16 cellular contexts compared by ENCODE assay signal in the genomic region with DNA sequence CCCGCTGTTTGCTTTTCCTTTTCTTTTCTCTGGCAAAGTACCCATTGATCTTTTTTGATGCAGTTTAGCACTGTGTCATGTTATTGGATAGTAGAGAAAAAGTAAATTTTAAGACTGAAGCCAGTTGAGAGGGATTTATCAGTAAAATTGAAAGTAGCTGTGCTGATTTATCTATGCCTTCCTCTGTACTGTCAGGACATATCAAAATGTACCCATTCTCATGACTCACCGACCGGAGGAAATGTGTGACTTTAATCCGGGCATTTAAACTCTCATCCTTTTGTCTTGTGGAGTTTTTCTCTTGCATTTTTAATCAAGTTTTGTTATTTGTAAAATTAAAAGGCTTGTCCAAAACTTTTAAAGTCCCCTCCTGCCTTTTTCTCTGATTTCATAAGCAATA.
A peak's percentile ranks its signal among the peaks of the same experiment; 100 is the strongest.
DNase-seq lines count a peak whose midpoint lies in the region; ATAC-seq and TF ChIP-seq lines count a peak whose summit lies in the region.
"Had no signal": no experiment of that assay in that cellular context is flagged by ENCODE, and none has a peak within 500 bp of the region (broad histone marks: within the 10 kb centered on the region; RNA-seq: fewer than 3 reads in every experiment).

No MANE protein-coding gene starts in this region.

- TF ChIP-seq POLR2A in right lobe of liver (IDR thresholded peaks at IDR 0.05) = no peak

- H3K27me3 ChIP-seq in CD8-positive, alpha-beta memory T cell (ENCODE audit: insufficient read depth, low read length, poor library complexity, severe bottlenecking) = no peaks in the 10 kb centered on the region
- H3K27me3 ChIP-seq in HUES48 (ENCODE audit: control insufficient read depth, insufficient read depth, low read length) = no peaks in the 10 kb centered on the region
- H3K27me3 ChIP-seq in smooth muscle cell (ENCODE audit: low read depth) = no peaks in the 10 kb centered on the region
- no peaks in the 10 kb centered on the region for H3K27me3 ChIP-seq in right lobe of liver
- H3K27me3 ChIP-seq: BE2C, breast epithelium, ovary had no signal

- H3K27ac ChIP-seq in CD8-positive, alpha-beta memory T cell (ENCODE audit: low read depth, low read length) = no peak overlapping the region
- peak overlapping the region; percentile 90 for H3K27ac ChIP-seq in HUES48 (ENCODE audit: low read depth, low read length)
- peak overlapping the region; percentile 77 for H3K27ac ChIP-seq in smooth muscle cell (ENCODE audit: low read depth)
- no peak overlapping the region for H3K27ac ChIP-seq in right lobe of liver

- 95% methylated on average over 4 of the region's 4 CpGs for WGBS in smooth muscle cell (ENCODE audit: low lambda C conversion rate)
- 61% methylated on average over 4 of the region's 4 CpGs for WGBS in right lobe of liver (ENCODE audit: insufficient coverage, low coverage, low lambda C conversion rate, missing lambda C conversion rate)

- H2AFZ ChIP-seq in smooth muscle cell (ENCODE audit: low read depth) = no peak overlapping the region

- H3K27me3 Mint-ChIP-seq in CD8-positive, alpha-beta memory T cell = no peaks in the 10 kb centered on the region
- H3K27me3 Mint-ChIP-seq in central memory CD8-positive, alpha-beta T cell = no peaks in the 10 kb centered on the region
- H3K27me3 Mint-ChIP-seq: activated naive CD8-positive, alpha-beta T cell treated with anti-CD3 and anti-CD28 coated beads for 36 hours; dendritic cell treated with granulocyte-macrophage colony-stimulating factor and Interleukin-4, amounts not matched to agents 40 ng/mL and 50 ng/mL, for 4 days had no signal

- peaks cover 24 to 29% (median 28%) of the 10 kb centered on the region in 3 donors for H3K4me1 Mint-ChIP-seq in CD8-positive, alpha-beta memory T cell
- H3K4me1 Mint-ChIP-seq in central memory CD8-positive, alpha-beta T cell = peaks cover 11% of the 10 kb centered on the region

- peaks cover 10% of the 10 kb centered on the region for H3F3A ChIP-seq in smooth muscle cell (ENCODE audit: low read depth)

- no peaks in the 10 kb centered on the region for H3K36me3 Mint-ChIP-seq in CD8-positive, alpha-beta memory T cell
- H3K36me3 Mint-ChIP-seq in central memory CD8-positive, alpha-beta T cell (ENCODE audit: insufficient read depth) = no peaks in the 10 kb centered on the region
- H3K36me3 Mint-ChIP-seq: activated naive CD8-positive, alpha-beta T cell treated with anti-CD3 and anti-CD28 coated beads for 36 hours had no signal

- no peak for ATAC-seq in central memory CD8-positive, alpha-beta T cell (replicated peaks; ENCODE audit: extremely low read depth, poor library complexity, severe bottlenecking)
- ATAC-seq in right lobe of liver = no peak

- H3K4me2 ChIP-seq in smooth muscle cell = no peak overlapping the region

- no peak for TF ChIP-seq CTCF in smooth muscle cell (IDR thresholded peaks at IDR 0.05; ENCODE audit: borderline replicate concordance, insufficient read depth, poor library complexity, severe bottlenecking)
- no peak for TF ChIP-seq CTCF in right lobe of liver (IDR thresholded peaks at IDR 0.05)

- no peak overlapping the region for H3K9ac ChIP-seq in HUES48 (ENCODE audit: low read depth, low read length)
- no peak overlapping the region for H3K9ac ChIP-seq in smooth muscle cell (ENCODE audit: low read depth)

- H3K79me2 ChIP-seq in smooth muscle cell (ENCODE audit: low read depth) = no peaks in the 10 kb centered on the region

- H4K20me1 ChIP-seq in smooth muscle cell (ENCODE audit: low read depth) = no peaks in the 10 kb centered on the region

- POLR2A ChIA-PET in CD8-positive, alpha-beta memory T cell (lab: Charles Lee) = no interaction called here

- CTCF ChIA-PET in CD8-positive, alpha-beta memory T cell (lab: Charles Lee) = no interaction called here

- intact Hi-C loops in right lobe of liver (cut with DNase I) = no loop called here

- no peaks in the 10 kb centered on the region for H3K9me3 ChIP-seq in CD8-positive, alpha-beta memory T cell (ENCODE audit: low read length)
- no peaks in the 10 kb centered on the region for H3K9me3 ChIP-seq in HUES48 (ENCODE audit: control insufficient read depth, insufficient read depth, low read length)
- no peaks in the 10 kb centered on the region for H3K9me3 ChIP-seq in smooth muscle cell (replicated peaks; ENCODE audit: low read depth)
- H3K9me3 ChIP-seq in right lobe of liver = no peaks in the 10 kb centered on the region
- H3K9me3 ChIP-seq: BE2C, breast epithelium, ovary had no signal

- H3K4me1 ChIP-seq in CD8-positive, alpha-beta memory T cell (ENCODE audit: insufficient read depth, low read length) = no peaks in the 10 kb centered on the region
- peaks cover 43% of the 10 kb centered on the region for H3K4me1 ChIP-seq in HUES48 (ENCODE audit: control insufficient read depth, insufficient read depth, low read length)
- H3K4me1 ChIP-seq in smooth muscle cell (ENCODE audit: low read depth) = peaks cover 6% of the 10 kb centered on the region
- no peaks in the 10 kb centered on the region for H3K4me1 ChIP-seq in right lobe of liver
- H3K4me1 ChIP-seq: breast epithelium had no signal

- H3K27ac Mint-ChIP-seq in CD8-positive, alpha-beta memory T cell = peak overlapping the region in 1 of 8 donors; percentile 30
- no peak overlapping the region for H3K27ac Mint-ChIP-seq in central memory CD8-positive, alpha-beta T cell (ENCODE audit: low read depth)
- H3K27ac Mint-ChIP-seq: activated naive CD8-positive, alpha-beta T cell treated with anti-CD3 and anti-CD28 coated beads for 36 hours; dendritic cell treated with granulocyte-macrophage colony-stimulating factor and Interleukin-4, amounts not matched to agents 40 ng/mL and 50 ng/mL, for 4 days had no signal

- no peaks in the 10 kb centered on the region for H3K36me3 ChIP-seq in CD8-positive, alpha-beta memory T cell (ENCODE audit: insufficient read depth, low read length)
- H3K36me3 ChIP-seq in HUES48 (ENCODE audit: control insufficient read depth, insufficient read depth, low read length) (no peaks in the 10 kb centered on the region), smooth muscle cell (ENCODE audit: low read depth) (no peaks in the 10 kb centered on the region), right lobe of liver (no peaks in the 10 kb centered on the region)
- H3K36me3 ChIP-seq: BE2C, breast epithelium, ovary had no signal

- peak overlapping the region in 6 of 7 donors; percentile 17 to 65 (median 46) for H3K4me3 Mint-ChIP-seq in CD8-positive, alpha-beta memory T cell
- peak overlapping the region; percentile 11 for H3K4me3 Mint-ChIP-seq in central memory CD8-positive, alpha-beta T cell
- H3K4me3 Mint-ChIP-seq: activated naive CD8-positive, alpha-beta T cell treated with anti-CD3 and anti-CD28 coated beads for 36 hours; dendritic cell treated with granulocyte-macrophage colony-stimulating factor and Interleukin-4, amounts not matched to agents 40 ng/mL and 50 ng/mL, for 4 days had no signal

- no peak for DNase-seq in CD8-positive, alpha-beta memory T cell
- DNase-seq in central memory CD8-positive, alpha-beta T cell (ENCODE audit: low spot score in 2 of 2) = no peak
- DNase-seq in smooth muscle cell (lab: John Stamatoyannopoulos, UW; ENCODE audit: unreplicated experiment) = no peak
- DNase-seq in medulla oblongata (ENCODE audit: extremely low spot score) = no peak
- no peak for DNase-seq in right lobe of liver
- DNase-seq in NOMO-1 (lab: John Stamatoyannopoulos, UW; ENCODE audit: unreplicated experiment in 2 of 2) = no peak
- DNase-seq: activated CD8-positive, alpha-beta memory T cell treated with anti-CD3 and anti-CD28 coated beads, Interleukin-2, amount 50 U/mL, for 4 hours; activated naive CD8-positive, alpha-beta T cell treated with anti-CD3 and anti-CD28 coated beads for 36 hours; BE2C; NCI-H526; ovary; stimulated activated CD4-positive, alpha-beta T cell treated with anti-CD3 and anti-CD28 coated beads, Interleukin-2, amount 100 ng/mL, for 48 hours; substantia nigra had no signal

- H3K9me3 Mint-ChIP-seq in CD8-positive, alpha-beta memory T cell = no peaks in the 10 kb centered on the region
- no peaks in the 10 kb centered on the region for H3K9me3 Mint-ChIP-seq in central memory CD8-positive, alpha-beta T cell
- H3K9me3 Mint-ChIP-seq: activated naive CD8-positive, alpha-beta T cell treated with anti-CD3 and anti-CD28 coated beads for 36 hours; dendritic cell treated with granulocyte-macrophage colony-stimulating factor and Interleukin-4, amounts not matched to agents 40 ng/mL and 50 ng/mL, for 4 days had no signal

- H3K4me3 ChIP-seq in CD8-positive, alpha-beta memory T cell (ENCODE audit: low read length) = no peak overlapping the region
- H3K4me3 ChIP-seq in HUES48 (ENCODE audit: low read depth, low read length) (no peak overlapping the region), smooth muscle cell (no peak overlapping the region), right lobe of liver (no peak overlapping the region)
- H3K4me3 ChIP-seq: breast epithelium, ovary had no signal

Comparison
In these comparisons a context has a peak if more than half of its experiments do, and no peak if none do; other contexts are left out.
1. H3K27ac ChIP-seq: peak in HUES48 (single experiment) and smooth muscle cell (single experiment); none in CD8-positive, alpha-beta memory T cell (single experiment) and right lobe of liver (0 of 3).